ENCODE assay signal across 8 cellular contexts in genomic region chr1:109667452-109668122, GRCh38. TPM values are rescaled to one million over a fixed set of nuclear protein-coding genes. Genes with fewer than 3 reads are reported as not detected.
A peak's percentile ranks its signal among the peaks of the same experiment; 100 is the strongest.
DNase-seq lines count a peak whose midpoint lies in the region; ATAC-seq and TF ChIP-seq lines count a peak whose summit lies in the region.

TSS of gene GSTM2 (plus strand) at chr1:109668057. CDS start at chr1:109668116, 59 bp downstream.

- in situ Hi-C loops in ACHN (cut with HindIII; ENCODE audit: low pct_ligation_motif_present, low pct_unique_long_range_greater_than_20kb, low sequenced_read_pairs) = no loop called here

- ATAC-seq in HG03378 (IDR thresholded peaks at IDR 0.05; ENCODE audit: unreplicated experiment) (peak; percentile 61), RWPE2 (ENCODE audit: low read depth) (peak; percentile 71)

- TF ChIP-seq CTCF in RWPE2 (IDR thresholded peaks at IDR 0.05; ENCODE audit: poor library complexity, severe bottlenecking) = no peak
- TF ChIP-seq CTCF in subcutaneous adipose tissue (IDR thresholded peaks at IDR 0.05; ENCODE audit: low read depth) = no peak

- H3K27me3 ChIP-seq in RWPE2 (ENCODE audit: insufficient read depth, poor library complexity, severe bottlenecking) = no peaks in the 10 kb centered on the region

- no peaks in the 10 kb centered on the region for H3K36me3 ChIP-seq in RWPE2 (ENCODE audit: low read depth)

- no peaks in the 10 kb centered on the region for H3K9me3 ChIP-seq in RWPE2 (ENCODE audit: severe bottlenecking)

- DNase-seq in ACHN (peak; percentile 81), RWPE2 (ENCODE audit: low spot score) (no peak), globus pallidus (ENCODE audit: low spot score) (peak; percentile 74), occipital lobe (lab: John Stamatoyannopoulos, UW) (peak; percentile 59)
- peak; percentile 84 for DNase-seq in activated naive CD4-positive, alpha-beta T cell treated with Interleukin-2 at 50 U/mL for 16 hours

- peak; percentile 17 for TF ChIP-seq POLR2A in GM19099 (IDR thresholded peaks at IDR 0.05; ENCODE audit: extremely low read depth, insufficient read length, low read depth)

- H3K27ac ChIP-seq in RWPE2 (ENCODE audit: poor library complexity, severe bottlenecking) = no peak within 1 kb of the TSS

- H3K4me3 ChIP-seq in RWPE2 (ENCODE audit: severe bottlenecking) = no peak within 1 kb of the TSS

- peaks cover 3% of the 10 kb centered on the region for H3K4me1 ChIP-seq in RWPE2 (ENCODE audit: insufficient read depth, poor library complexity, severe bottlenecking)

RNA-seq across cellular contexts. Expression of gene GSTM2, which starts in this region (rescaled TPM):
- total RNA-seq in occipital lobe = 9.2 TPM
- 10 to 100 TPM; 38.0 to 87.8 (median 58.4) TPM for total RNA-seq in subcutaneous adipose tissue
